In genomic region chr12:46430340-46430948, GRCh38 we compare ENCODE assay signal across 8 cellular contexts. TPM values are rescaled to one million over a fixed set of nuclear protein-coding genes. Genes with fewer than 3 reads are reported as not detected.
DNase-seq lines count a peak whose midpoint lies in the region; ATAC-seq, FAIRE-seq and TF ChIP-seq lines count a peak whose summit lies in the region.

No MANE protein-coding gene starts in this region.

- H3K9me3 ChIP-seq in lower lobe of right lung: no peaks in the 10 kb centered on the region

- DNase-seq in activated CD4-positive, alpha-beta T cell treated with anti-CD3 and anti-CD28 coated beads for 4 hours: peak; percentile 11 to 14
- no peak for DNase-seq in activated CD4-positive, alpha-beta T cell treated with anti-CD3 and anti-CD28 coated beads, Interleukin-2, amount 50 U/mL, for 48 hours
- DNase-seq in NAMALWA (ENCODE audit: low spot score): peak; percentile 24
- DNase-seq in bronchial epithelial cell (ENCODE audit: low read depth): peak; percentile 99
- no peak for DNase-seq in lower lobe of right lung
- no peak for DNase-seq in NCI-H1048 (lab: John Stamatoyannopoulos, UW)

- no peaks in the 10 kb centered on the region for H3K27me3 ChIP-seq in bronchial epithelial cell (ENCODE audit: control insufficient read depth, insufficient read depth, low read length)
- no peaks in the 10 kb centered on the region for H3K27me3 ChIP-seq in lower lobe of right lung (ENCODE audit: low read depth)

- H3K36me3 ChIP-seq in bronchial epithelial cell (ENCODE audit: control insufficient read depth, insufficient read depth, low read length): no peaks in the 10 kb centered on the region
- no peaks in the 10 kb centered on the region for H3K36me3 ChIP-seq in lower lobe of right lung

- peaks cover 29% of the 10 kb centered on the region for H3K4me1 ChIP-seq in lower lobe of right lung

- no peak overlapping the region for H3K27ac ChIP-seq in lower lobe of right lung

- intact Hi-C loops in lower lobe of right lung (cut with DNase I): no loop called here

- peak; percentile 43 to 79 for ATAC-seq in lower lobe of right lung
- ATAC-seq in HG02763 (IDR thresholded peaks at IDR 0.05; ENCODE audit: unreplicated experiment): no peak
- no peak for ATAC-seq in HG02678 (IDR thresholded peaks at IDR 0.05; ENCODE audit: unreplicated experiment)

- H3K4me3 ChIP-seq in bronchial epithelial cell (ENCODE audit: low read depth, low read length) (no peak overlapping the region), lower lobe of right lung (no peak overlapping the region)

- no peak for FAIRE-seq in bronchial epithelial cell (lab: Jason Lieb, UNC)

- TF ChIP-seq CTCF in bronchial epithelial cell (IDR thresholded peaks at IDR 0.05; ENCODE audit: insufficient read depth, low read length, severe bottlenecking) (no peak), lower lobe of right lung (IDR thresholded peaks at IDR 0.05) (no peak)

RNA-seq across cellular contexts. Expression of gene SLC38A2, which starts 57.9 kb away (rescaled TPM):
- 530 and 1,114 TPM in 2 replicates for total RNA-seq in bronchial epithelial cell
- 284 TPM for total RNA-seq in lower lobe of right lung

Comparison
In these comparisons a context has a peak if more than half of its experiments do, and no peak if none do; other contexts are left out.
1. DNase-seq: peak in activated CD4-positive, alpha-beta T cell treated with anti-CD3 and anti-CD28 coated beads for 4 hours (2 of 2), NAMALWA (single experiment) and bronchial epithelial cell (single experiment); none in activated CD4-positive, alpha-beta T cell treated with anti-CD3 and anti-CD28 coated beads, Interleukin-2, amount 50 U/mL, for 48 hours (0 of 2), lower lobe of right lung (single experiment) and NCI-H1048 (single experiment).
2. ATAC-seq: peak in lower lobe of right lung (2 of 2); none in HG02763 (single experiment) and HG02678 (single experiment).